23 cellular contexts compared by ENCODE assay signal in genomic region chr17:71337903-71338302, GRCh38.
A peak's percentile ranks its signal among the peaks of the same experiment; 100 is the strongest.
DNase-seq lines count a peak whose midpoint lies in the region; TF ChIP-seq lines count a peak whose summit lies in the region.
"Had no signal": no experiment of that assay in that cellular context is flagged by ENCODE, and none has a peak within 500 bp of the region (broad histone marks: within the 10 kb centered on the region; RNA-seq: fewer than 3 reads in every experiment).

No MANE protein-coding gene starts in this region.

- BruUV-seq in MCF 10A (replicated peaks; lab: Mats Ljungman, UMichigan), result no TSS peak

- H3K4me2 ChIP-seq in hepatocyte, result peak overlapping the region; percentile 54
- H3K4me2 ChIP-seq: PC-9 had no signal

- TF ChIP-seq CTCF in MCF 10A (IDR thresholded peaks at IDR 0.05; ENCODE audit: unreplicated experiment) (no peak), breast epithelium (IDR thresholded peaks at IDR 0.05) (no peak), hepatocyte (IDR thresholded peaks at IDR 0.05; ENCODE audit: poor library complexity) (no peak), transverse colon (IDR thresholded peaks at IDR 0.05) (no peak)

- H3K79me2 ChIP-seq in hepatocyte, result no peaks in the 10 kb centered on the region

- TF ChIP-seq EP300 in transverse colon (IDR thresholded peaks at IDR 0.05; ENCODE audit: low read depth), result no peak

- H3K4me3 ChIP-seq in breast epithelium (no peak overlapping the region), hepatocyte (no peak overlapping the region), transverse colon (peak overlapping the region in 1 of 4 donors; percentile 3)
- H3K4me3 ChIP-seq: GM12878, PC-9, right atrium auricular region, SJCRH30 had no signal

- H3K9me3 ChIP-seq in breast epithelium (no peaks in the 10 kb centered on the region), hepatocyte (ENCODE audit: low read depth) (no peaks in the 10 kb centered on the region), transverse colon (no peaks in the 10 kb centered on the region)
- H3K9me3 ChIP-seq: heart left ventricle, right atrium auricular region, SJCRH30 had no signal

- no peak overlapping the region for H2AFZ ChIP-seq in hepatocyte
- H2AFZ ChIP-seq: PC-9 had no signal

- H3K4me1 ChIP-seq in breast epithelium (no peaks in the 10 kb centered on the region), hepatocyte (ENCODE audit: insufficient read depth) (no peaks in the 10 kb centered on the region), transverse colon (peaks cover 0 to 5% (median 2%) of the 10 kb centered on the region in 4 donors)
- H3K4me1 ChIP-seq: right atrium auricular region, SJCRH30 had no signal

- H4K20me1 ChIP-seq in hepatocyte (ENCODE audit: insufficient read depth, poor library complexity, severe bottlenecking), result no peaks in the 10 kb centered on the region

- peaks cover 21% of the 10 kb centered on the region for H3K4me1 Mint-ChIP-seq in MCF 10A (ENCODE audit: insufficient read depth, unreplicated experiment)
- H3K4me1 Mint-ChIP-seq: immature natural killer cell had no signal

- CTCF ChIA-PET in MCF 10A (lab: Yijun Ruan, JAX), result interaction anchor here (0.6 kb wide), 1 partner anchor 145 kb away, joined by 3 read pairs; no protein-coding TSS in a partner anchor

- H3K27ac ChIP-seq in breast epithelium (no peak overlapping the region), hepatocyte (no peak overlapping the region), transverse colon (no peak overlapping the region)
- H3K27ac ChIP-seq: C4-2B, GM23248, heart left ventricle, PC-9, right atrium auricular region, SJCRH30 had no signal

- intact Hi-C loops in MCF 10A (cut with micrococcal nuclease) (loop anchor here (5.0 to 10.0 kb wide), 2 partner anchors 119 to 223 kb away; no protein-coding TSS in a partner anchor), breast epithelium (cut with DNase I; ENCODE audit: low total_unique reads) (no loop called here), transverse colon (cut with DNase I; ENCODE audit: low total_unique reads) (no loop called here)

- no peaks in the 10 kb centered on the region for H3K9me3 Mint-ChIP-seq in MCF 10A (ENCODE audit: unreplicated experiment)
- H3K9me3 Mint-ChIP-seq: activated naive CD4-positive, alpha-beta T cell treated with anti-CD3 and anti-CD28 coated beads for 36 hours; endodermal cell had no signal

- TF ChIP-seq POLR2A in breast epithelium (IDR thresholded peaks at IDR 0.05) (no peak), transverse colon (IDR thresholded peaks at IDR 0.05) (no peak)

- peak overlapping the region; percentile 68 for H3K4me3 Mint-ChIP-seq in MCF 10A (ENCODE audit: unreplicated experiment)
- H3K4me3 Mint-ChIP-seq: activated CD8-positive, alpha-beta T cell treated with anti-CD3 and anti-CD28 coated beads, Interleukin-2, amount 10 ng/mL, durations not matched to agents 7 days and 5 days; activated naive CD4-positive, alpha-beta T cell treated with anti-CD3 and anti-CD28 coated beads for 36 hours; activated T-cell treated with anti-CD3 and anti-CD28 coated beads, Interleukin-2, amount 50 U/mL, for 24 hours; endodermal cell; immature natural killer cell had no signal

- H3K27me3 ChIP-seq in breast epithelium (no peaks in the 10 kb centered on the region), hepatocyte (no peaks in the 10 kb centered on the region), transverse colon (no peaks in the 10 kb centered on the region)
- H3K27me3 ChIP-seq: heart left ventricle, right atrium auricular region had no signal

- H3K9me2 ChIP-seq in hepatocyte (replicated peaks; ENCODE audit: insufficient read depth), result no peaks in the 10 kb centered on the region

- POLR2A ChIA-PET in MCF 10A (lab: Yijun Ruan, JAX), result interaction anchor here (1.4 to 2.2 kb wide), 2 partner anchors 65 to 75 kb away, joined by 4 to 5 read pairs; no protein-coding TSS in a partner anchor

- H3K36me3 ChIP-seq in breast epithelium (no peaks in the 10 kb centered on the region), hepatocyte (replicated peaks; ENCODE audit: insufficient read depth, low read depth) (no peaks in the 10 kb centered on the region), transverse colon (no peaks in the 10 kb centered on the region)
- H3K36me3 ChIP-seq: heart left ventricle, right atrium auricular region, SJCRH30 had no signal

- H3K27me3 Mint-ChIP-seq in MCF 10A (ENCODE audit: insufficient read depth, unreplicated experiment), result no peaks in the 10 kb centered on the region
- H3K27me3 Mint-ChIP-seq: activated T-cell treated with anti-CD3 and anti-CD28 coated beads, Interleukin-2, amount 50 U/mL, for 24 hours had no signal

- peak overlapping the region; percentile 94 for H3K27ac Mint-ChIP-seq in MCF 10A (ENCODE audit: low read depth, unreplicated experiment)
- H3K27ac Mint-ChIP-seq: activated CD8-positive, alpha-beta T cell treated with anti-CD3 and anti-CD28 coated beads, Interleukin-2, amount 10 ng/mL, durations not matched to agents 7 days and 5 days; activated naive CD4-positive, alpha-beta T cell treated with anti-CD3 and anti-CD28 coated beads for 36 hours; activated T-cell treated with anti-CD3 and anti-CD28 coated beads, Interleukin-2, amount 50 U/mL, for 24 hours; endodermal cell; immature natural killer cell had no signal

- in situ Hi-C loops in transverse colon (cut with MboI; ENCODE audit: low pct_ligation_motif_present in 1 of 4, low pct_unique_long_range_greater_than_20kb in 1 of 4, low sequenced_read_pairs in 3 of 4) (no loop called here), G401 (cut with HindIII; ENCODE audit: low sequenced_read_pairs) (no loop called here)

- DNase-seq in MCF 10A (ENCODE audit: unreplicated experiment) (peak; percentile 10), breast epithelium (ENCODE audit: low spot score in 2 of 2) (no peak), amniotic epithelial cell (ENCODE audit: low read depth) (peak; percentile 16), hepatocyte (ENCODE audit: low spot score) (no peak), transverse colon (peak; percentile 12), NCI-H187 (lab: John Stamatoyannopoulos, UW) (no peak), G401 (ENCODE audit: low spot score) (no peak), NCI-H2081 treated with DMSO at 0.1 percent for 48 hours (lab: John Stamatoyannopoulos, UW) (no peak)
- DNase-seq: activated CD8-positive, alpha-beta T cell treated with anti-CD3 and anti-CD28 coated beads, Interleukin-2, amount 10 ng/mL, durations not matched to agents 7 days and 5 days; activated naive CD4-positive, alpha-beta T cell treated with anti-CD3 and anti-CD28 coated beads for 36 hours; activated T-cell treated with anti-CD3 and anti-CD28 coated beads, Interleukin-2, amount 50 U/mL, for 24 hours; anterior cingulate cortex; endodermal cell; heart left ventricle; immature natural killer cell; NCI-H1694; NCI-H748 treated with DMSO at 0.1 percent for 48 hours; PC-9 had no signal

- WGBS in hepatocyte (ENCODE audit: low lambda C conversion rate, missing lambda C conversion rate), result 82% methylated on average over 2 of the region's 2 CpGs
- WGBS in transverse colon (ENCODE audit: low coverage in 1 of 2), 2 donors, result 39 to 56% methylated on average over 2 of the region's 2 CpGs

- no peaks in the 10 kb centered on the region for H3K36me3 Mint-ChIP-seq in MCF 10A (ENCODE audit: insufficient read depth, unreplicated experiment)
- H3K36me3 Mint-ChIP-seq: immature natural killer cell had no signal

Comparison
In these comparisons a context has a peak if more than half of its experiments do, and no peak if none do; other contexts are left out.
1. DNase-seq: peak in MCF 10A (single experiment), amniotic epithelial cell (single experiment) and transverse colon (single experiment); none in breast epithelium (0 of 2), hepatocyte (single experiment), NCI-H187 (0 of 2), G401 (single experiment) and NCI-H2081 treated with DMSO at 0.1 percent for 48 hours (single experiment).